In the genomic region with DNA sequence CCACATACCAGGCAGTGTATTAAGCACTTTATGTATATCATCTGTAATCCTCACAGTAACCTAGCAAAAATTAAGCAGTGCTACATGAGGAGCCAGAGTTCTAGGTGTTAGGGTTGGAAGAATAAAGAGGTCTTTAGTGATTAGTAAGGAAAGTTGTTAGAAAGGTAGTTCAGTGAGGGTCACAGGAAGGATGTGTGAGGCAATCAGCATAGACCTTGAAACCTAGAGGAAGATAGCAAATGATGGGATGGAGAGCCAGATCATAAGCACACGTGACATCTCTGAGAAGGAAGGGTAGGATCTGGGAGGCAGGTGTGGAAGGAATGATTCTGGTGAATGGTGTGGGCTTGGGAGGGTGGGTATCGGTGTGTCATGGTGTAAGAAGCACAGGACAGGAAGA, we compare ENCODE assay signal across 14 cellular contexts. TPM values are rescaled to one million over a fixed set of nuclear protein-coding genes. Genes with fewer than 3 reads are reported as not detected.
A peak's percentile ranks its signal among the peaks of the same experiment; 100 is the strongest.
DNase-seq lines count a peak whose midpoint lies in the region; ATAC-seq and TF ChIP-seq lines count a peak whose summit lies in the region.
"Had no signal": no experiment of that assay in that cellular context is flagged by ENCODE, and none has a peak within 500 bp of the region (broad histone marks: within the 10 kb centered on the region; RNA-seq: fewer than 3 reads in every experiment).

No MANE protein-coding gene starts in this region.

- intact Hi-C loops in activated CD4-positive, alpha-beta T cell treated with anti-CD3 and anti-CD28 coated beads, Interleukin-2, amount 10 ng/mL, durations not matched to agents 24 days and 14 days (cut with micrococcal nuclease): loop anchor here (5.0 to 10.0 kb wide), 3 partner anchors 458 to 1565 kb away; partner anchors contain the start of genes KIF16B, RRBP1 and SNRPB2

- no peaks in the 10 kb centered on the region for H3K9me3 ChIP-seq in skeletal muscle tissue (ENCODE audit: control insufficient read depth in 3 of 3, low read length in 3 of 3)
- H3K9me3 ChIP-seq: Peyer's patch, upper lobe of left lung had no signal

- H3K4me1 Mint-ChIP-seq in activated CD4-positive, alpha-beta T cell treated with anti-CD3 and anti-CD28 coated beads, Interleukin-2, amount 10 ng/mL, durations not matched to agents 24 days and 14 days: peaks cover 23% of the 10 kb centered on the region
- H3K4me1 Mint-ChIP-seq in IgD-negative memory B cell (peaks cover 24 to 32% (median 29%) of the 10 kb centered on the region in 3 donors), brain (peaks cover 30% of the 10 kb centered on the region)

- ATAC-seq in HG02938 (IDR thresholded peaks at IDR 0.05; ENCODE audit: unreplicated experiment): no peak

- no peaks in the 10 kb centered on the region for H3K27me3 ChIP-seq in skeletal muscle tissue (ENCODE audit: control insufficient read depth in 3 of 3, insufficient read depth in 3 of 3, low read length in 3 of 3)
- H3K27me3 ChIP-seq: Peyer's patch, upper lobe of left lung had no signal

- H3K9me3 Mint-ChIP-seq in activated CD4-positive, alpha-beta T cell treated with anti-CD3 and anti-CD28 coated beads, Interleukin-2, amount 10 ng/mL, durations not matched to agents 24 days and 14 days: no peaks in the 10 kb centered on the region
- no peaks in the 10 kb centered on the region for H3K9me3 Mint-ChIP-seq in IgD-negative memory B cell
- H3K9me3 Mint-ChIP-seq in brain: no peaks in the 10 kb centered on the region

- H3K9ac ChIP-seq in skeletal muscle tissue (ENCODE audit: low read depth in 1 of 3, low read length in 3 of 3): peak overlapping the region in 1 of 3 donors; percentile 54

- H3K36me3 ChIP-seq in skeletal muscle tissue (ENCODE audit: control insufficient read depth in 3 of 3, insufficient read depth in 3 of 3, low read length in 3 of 3): peaks cover 4 to 15% (median 10%) of the 10 kb centered on the region in 3 donors

- no peak overlapping the region for H3K27ac ChIP-seq in skeletal muscle tissue (ENCODE audit: low read depth, low read length)
- H3K27ac ChIP-seq: upper lobe of left lung had no signal

- peak overlapping the region; percentile 75 for H3K4me3 Mint-ChIP-seq in activated CD4-positive, alpha-beta T cell treated with anti-CD3 and anti-CD28 coated beads, Interleukin-2, amount 10 ng/mL, durations not matched to agents 24 days and 14 days
- H3K4me3 Mint-ChIP-seq in IgD-negative memory B cell (peak overlapping the region; percentile 41 to 95 (median 71)), brain (peak overlapping the region; percentile 80 to 83 (median 82))

- H3K4me1 ChIP-seq in skeletal muscle tissue (ENCODE audit: control insufficient read depth in 3 of 3, insufficient read depth in 3 of 3, low read length in 3 of 3): peaks cover 17 to 21% (median 18%) of the 10 kb centered on the region in 3 donors

- no peak for TF ChIP-seq CTCF in brain (conservative IDR thresholded peaks at IDR 0.05)

- H3K27me3 Mint-ChIP-seq in activated CD4-positive, alpha-beta T cell treated with anti-CD3 and anti-CD28 coated beads, Interleukin-2, amount 10 ng/mL, durations not matched to agents 24 days and 14 days: no peaks in the 10 kb centered on the region
- peaks cover 3% of the 10 kb centered on the region for H3K27me3 Mint-ChIP-seq in IgD-negative memory B cell
- H3K27me3 Mint-ChIP-seq in brain: peaks cover 16% of the 10 kb centered on the region

- H3K36me3 Mint-ChIP-seq in activated CD4-positive, alpha-beta T cell treated with anti-CD3 and anti-CD28 coated beads, Interleukin-2, amount 10 ng/mL, durations not matched to agents 24 days and 14 days (ENCODE audit: low read depth): peaks cover 27% of the 10 kb centered on the region
- H3K36me3 Mint-ChIP-seq in IgD-negative memory B cell (peaks cover 2% of the 10 kb centered on the region), brain (peaks cover 15% of the 10 kb centered on the region)

- peak overlapping the region in 2 of 3 donors; percentile 16 to 95 for H3K4me3 ChIP-seq in skeletal muscle tissue (ENCODE audit: low read length in 3 of 3)

- peak overlapping the region; percentile 69 for H3K27ac Mint-ChIP-seq in activated CD4-positive, alpha-beta T cell treated with anti-CD3 and anti-CD28 coated beads, Interleukin-2, amount 10 ng/mL, durations not matched to agents 24 days and 14 days
- peak overlapping the region in 1 of 3 donors; percentile 54 for H3K27ac Mint-ChIP-seq in IgD-negative memory B cell
- H3K27ac Mint-ChIP-seq in brain: peak overlapping the region in 1 of 5 experiments; percentile 71

- DNase-seq in activated CD4-positive, alpha-beta T cell treated with anti-CD3 and anti-CD28 coated beads, Interleukin-2, amount 10 ng/mL, durations not matched to agents 24 days and 14 days: no peak
- DNase-seq in activated CD4-positive, alpha-beta T cell treated with anti-CD3 and anti-CD28 coated beads, Interleukin-2, amount 50 U/mL, for 4 hours: no peak
- DNase-seq in SW 1271 (lab: John Stamatoyannopoulos, UW) (no peak), anterior cingulate cortex (lab: John Stamatoyannopoulos, UW) (no peak)
- DNase-seq: ACHN, kidney glomerular epithelial cell, NCI-H1048, NCI-H446, Peyer's patch, upper lobe of left lung had no signal

RNA-seq across cellular contexts. Expression of gene KAT14, which starts 2.2 kb away (rescaled TPM):
- total RNA-seq in activated CD4-positive, alpha-beta T cell treated with anti-CD3 and anti-CD28 coated beads, Interleukin-2, amount 10 ng/mL, durations not matched to agents 24 days and 14 days: 16.5 and 16.8 TPM in 2 replicates
- polyA plus RNA-seq in IgD-negative memory B cell (19.4 TPM), brain (ENCODE audit: insufficient read depth, low read depth, low replicate concordance) (15.0 TPM)
- 19.8 TPM for total RNA-seq in skeletal muscle tissue

RNA-seq across cellular contexts. Expression of gene PET117, which starts 2.2 kb away (rescaled TPM):
- 18.5 and 19.5 TPM in 2 replicates for total RNA-seq in activated CD4-positive, alpha-beta T cell treated with anti-CD3 and anti-CD28 coated beads, Interleukin-2, amount 10 ng/mL, durations not matched to agents 24 days and 14 days
- polyA plus RNA-seq in IgD-negative memory B cell (24.3 TPM), brain (ENCODE audit: insufficient read depth, low read depth, low replicate concordance) (13.0 TPM)
- total RNA-seq in skeletal muscle tissue: 5.7 TPM
